8 cellular contexts compared by ENCODE assay signal in the genomic region with DNA sequence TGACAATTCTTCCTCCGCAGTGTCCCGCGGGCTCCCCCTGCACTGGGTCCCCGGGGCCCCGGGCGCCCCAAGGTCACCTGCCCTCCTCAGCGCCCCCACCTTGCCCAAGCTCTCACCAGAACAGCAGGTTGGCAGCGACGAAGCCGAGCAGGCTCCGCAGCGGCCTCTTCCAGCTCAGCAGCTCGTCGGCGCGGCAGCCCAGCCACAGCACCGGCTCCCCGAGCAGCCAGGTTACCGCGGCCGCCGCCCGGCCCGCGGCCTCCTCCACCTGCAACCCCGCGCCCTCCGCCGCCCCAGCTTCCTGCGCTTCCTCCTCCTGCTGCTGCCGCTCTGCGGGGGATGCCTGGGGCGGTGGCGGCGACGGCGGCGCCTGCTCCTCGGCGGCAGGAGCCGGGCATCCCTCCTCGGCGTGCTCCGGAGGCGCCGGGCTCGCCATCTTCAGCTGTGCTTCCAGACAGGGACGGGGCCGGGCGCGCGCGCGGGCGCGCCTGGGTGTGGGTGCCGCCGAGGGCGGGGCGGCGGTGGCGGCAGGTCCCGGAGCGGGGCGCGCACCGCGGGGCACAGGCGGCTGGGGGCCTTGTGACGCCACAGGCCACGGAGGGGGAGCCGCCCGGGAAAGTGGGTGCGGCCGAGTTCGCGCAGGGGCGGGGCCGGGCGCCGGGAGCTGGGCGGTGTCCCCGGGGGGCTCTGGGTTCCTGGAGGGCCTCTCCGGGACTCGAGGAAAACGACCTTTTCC. TPM values are rescaled to one million over a fixed set of nuclear protein-coding genes. Genes with fewer than 3 reads are reported as not detected.
DNase-seq lines count a peak whose midpoint lies in the region; TF ChIP-seq lines count a peak whose summit lies in the region.

A gene with protein sequence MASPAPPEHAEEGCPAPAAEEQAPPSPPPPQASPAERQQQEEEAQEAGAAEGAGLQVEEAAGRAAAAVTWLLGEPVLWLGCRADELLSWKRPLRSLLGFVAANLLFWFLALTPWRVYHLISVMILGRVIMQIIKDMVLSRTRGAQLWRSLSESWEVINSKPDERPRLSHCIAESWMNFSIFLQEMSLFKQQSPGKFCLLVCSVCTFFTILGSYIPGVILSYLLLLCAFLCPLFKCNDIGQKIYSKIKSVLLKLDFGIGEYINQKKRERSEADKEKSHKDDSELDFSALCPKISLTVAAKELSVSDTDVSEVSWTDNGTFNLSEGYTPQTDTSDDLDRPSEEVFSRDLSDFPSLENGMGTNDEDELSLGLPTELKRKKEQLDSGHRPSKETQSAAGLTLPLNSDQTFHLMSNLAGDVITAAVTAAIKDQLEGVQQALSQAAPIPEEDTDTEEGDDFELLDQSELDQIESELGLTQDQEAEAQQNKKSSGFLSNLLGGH (minus strand): TSS at position 462 of the 736 bp plus-strand sequence. CDS start 26 bp downstream, at position 436.

- H3K27me3 Mint-ChIP-seq in activated CD4-positive, alpha-beta memory T cell treated with anti-CD3 and anti-CD28 coated beads, Interleukin-2, amount 10 ng/mL, durations not matched to agents 7 days and 5 days, result peaks cover 10% of the 10 kb centered on the region

- H3K36me3 ChIP-seq in HEK293 (ENCODE audit: control insufficient read depth in 2 of 2, insufficient read depth in 1 of 2, low read length in 2 of 2), result peaks cover 0 to 4% of the 10 kb centered on the region in 2 experiments; a peak in 1 of 3 replicates

- peaks cover 25% of the 10 kb centered on the region for H3K4me1 Mint-ChIP-seq in activated CD4-positive, alpha-beta memory T cell treated with anti-CD3 and anti-CD28 coated beads, Interleukin-2, amount 10 ng/mL, durations not matched to agents 7 days and 5 days

- DNase-seq in NCI-H128 (lab: John Stamatoyannopoulos, UW; ENCODE audit: unreplicated experiment) (peak; percentile 31), mesenteric fat pad (ENCODE audit: low spot score) (no peak), OCI-M2 (lab: John Stamatoyannopoulos, UW; ENCODE audit: unreplicated experiment) (no peak)
- DNase-seq in activated CD4-positive, alpha-beta memory T cell treated with anti-CD3 and anti-CD28 coated beads, Interleukin-2, amount 10 ng/mL, durations not matched to agents 7 days and 5 days, result peak; percentile 79
- DNase-seq in effector CD4-positive, alpha-beta T cell, result peak; percentile 74
- peak; percentile 54 for DNase-seq in stimulated activated CD8-positive, alpha-beta memory T cell treated with anti-CD3 and anti-CD28 coated beads, Interleukin-15, amount 100 ng/mL, for 24 hours (ENCODE audit: low read depth)

- peak within 1 kb of the TSS; percentile 87 for H3K4me3 Mint-ChIP-seq in activated CD4-positive, alpha-beta memory T cell treated with anti-CD3 and anti-CD28 coated beads, Interleukin-2, amount 10 ng/mL, durations not matched to agents 7 days and 5 days

- CTCF ChIA-PET in HEK293 (lab: Yijun Ruan, JAX), result interaction anchor here (0.6 to 1.1 kb wide), 2 partner anchors 64 to 197 kb away, joined by 3 to 4 read pairs; no protein-coding TSS in a partner anchor
- CTCF ChIA-PET in activated CD4-positive, alpha-beta memory T cell treated with anti-CD3 and anti-CD28 coated beads, Interleukin-2, amount 10 ng/mL, durations not matched to agents 7 days and 5 days (lab: Charles Lee), result interaction anchor here (1.3 to 1.5 kb wide), 2 partner anchors 66 to 160 kb away, joined by 3 to 5 read pairs; no protein-coding TSS in a partner anchor

- no peaks in the 10 kb centered on the region for H3K9me3 Mint-ChIP-seq in activated CD4-positive, alpha-beta memory T cell treated with anti-CD3 and anti-CD28 coated beads, Interleukin-2, amount 10 ng/mL, durations not matched to agents 7 days and 5 days

- H3K4me3 ChIP-seq in GM12875 (ENCODE audit: low read depth, low read length) (peak within 1 kb of the TSS; percentile 26), HEK293 (ENCODE audit: low read depth, low read length) (peak within 1 kb of the TSS; percentile 54)

- H3K9me3 ChIP-seq in HEK293 (ENCODE audit: control insufficient read depth, insufficient read depth, low read depth, low read length), result no peaks in the 10 kb centered on the region

- H3K27ac ChIP-seq in HEK293 (ENCODE audit: extremely low read depth, low read depth, low read length), result peak within 1 kb of the TSS; percentile 64; the same call in 1 of the 2 replicates

- no peak for TF ChIP-seq CTCF in GM12875 (IDR thresholded peaks at IDR 0.05; ENCODE audit: borderline replicate concordance, insufficient read depth, low read depth, low read length)
- peak; percentile 82 for TF ChIP-seq CTCF in HEK293 (tag by site-specific recombination; IDR thresholded peaks at IDR 0.05)

- H3K27ac Mint-ChIP-seq in activated CD4-positive, alpha-beta memory T cell treated with anti-CD3 and anti-CD28 coated beads, Interleukin-2, amount 10 ng/mL, durations not matched to agents 7 days and 5 days, result peak within 1 kb of the TSS; percentile 63

- peaks cover 10% of the 10 kb centered on the region for H3K36me3 Mint-ChIP-seq in activated CD4-positive, alpha-beta memory T cell treated with anti-CD3 and anti-CD28 coated beads, Interleukin-2, amount 10 ng/mL, durations not matched to agents 7 days and 5 days (ENCODE audit: low read depth)

- POLR2A ChIA-PET in HEK293 (lab: Yijun Ruan, JAX), result interaction anchor here (0.8 to 0.9 kb wide), 2 partner anchors 9 to 16 kb away, joined by 3 to 4 read pairs; no protein-coding TSS in a partner anchor
- POLR2A ChIA-PET in activated CD4-positive, alpha-beta memory T cell treated with anti-CD3 and anti-CD28 coated beads, Interleukin-2, amount 10 ng/mL, durations not matched to agents 7 days and 5 days (lab: Charles Lee), result interaction anchor here (0.9 to 3.2 kb wide), 5 partner anchors 10 to 149 kb away, joined by 3 to 50 read pairs (median 4); no protein-coding TSS in a partner anchor

- H3K4me1 ChIP-seq in HEK293 (ENCODE audit: control insufficient read depth, insufficient read depth, low read length), result peaks cover 22% of the 10 kb centered on the region

TF ChIP-seq in HEK293, 187 proteins besides CTCF, POLR2A, EP300 and RAD21 (continues in another document):
- TF ChIP-seq SP3 (tag by site-specific recombination; IDR thresholded peaks at IDR 0.05) (peak; percentile 51; the same call in 1 of the 2 replicates), MYNN (tag by site-specific recombination; IDR thresholded peaks at IDR 0.05; ENCODE audit: borderline replicate concordance) (no peak), ZNF600 (tag by site-specific recombination; IDR thresholded peaks at IDR 0.05) (peak; percentile 32; the same call in 1 of the 2 replicates), KLF9 (tag by site-specific recombination; IDR thresholded peaks at IDR 0.05; ENCODE audit: low read depth) (peak; percentile 66), GFI1B (tag by site-specific recombination; IDR thresholded peaks at IDR 0.05) (no peak), GLIS2 (tag by site-specific recombination; IDR thresholded peaks at IDR 0.05) (peak; percentile 90), KLF7 (tag by site-specific recombination; IDR thresholded peaks at IDR 0.05; ENCODE audit: borderline replicate concordance) (peak; percentile 66; the same call in 1 of the 2 replicates), ZBTB48 (tag by site-specific recombination; IDR thresholded peaks at IDR 0.05) (no peak)
- TF ChIP-seq, protein P1, sequence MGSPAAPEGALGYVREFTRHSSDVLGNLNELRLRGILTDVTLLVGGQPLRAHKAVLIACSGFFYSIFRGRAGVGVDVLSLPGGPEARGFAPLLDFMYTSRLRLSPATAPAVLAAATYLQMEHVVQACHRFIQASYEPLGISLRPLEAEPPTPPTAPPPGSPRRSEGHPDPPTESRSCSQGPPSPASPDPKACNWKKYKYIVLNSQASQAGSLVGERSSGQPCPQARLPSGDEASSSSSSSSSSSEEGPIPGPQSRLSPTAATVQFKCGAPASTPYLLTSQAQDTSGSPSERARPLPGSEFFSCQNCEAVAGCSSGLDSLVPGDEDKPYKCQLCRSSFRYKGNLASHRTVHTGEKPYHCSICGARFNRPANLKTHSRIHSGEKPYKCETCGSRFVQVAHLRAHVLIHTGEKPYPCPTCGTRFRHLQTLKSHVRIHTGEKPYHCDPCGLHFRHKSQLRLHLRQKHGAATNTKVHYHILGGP (tag by site-specific recombination; IDR thresholded peaks at IDR 0.05), result peak; percentile 94
- TF ChIP-seq, protein P2, sequence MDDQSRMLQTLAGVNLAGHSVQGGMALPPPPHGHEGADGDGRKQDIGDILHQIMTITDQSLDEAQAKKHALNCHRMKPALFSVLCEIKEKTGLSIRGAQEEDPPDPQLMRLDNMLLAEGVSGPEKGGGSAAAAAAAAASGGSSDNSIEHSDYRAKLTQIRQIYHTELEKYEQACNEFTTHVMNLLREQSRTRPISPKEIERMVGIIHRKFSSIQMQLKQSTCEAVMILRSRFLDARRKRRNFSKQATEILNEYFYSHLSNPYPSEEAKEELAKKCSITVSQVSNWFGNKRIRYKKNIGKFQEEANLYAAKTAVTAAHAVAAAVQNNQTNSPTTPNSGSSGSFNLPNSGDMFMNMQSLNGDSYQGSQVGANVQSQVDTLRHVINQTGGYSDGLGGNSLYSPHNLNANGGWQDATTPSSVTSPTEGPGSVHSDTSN (CRISPR knock-in tag; IDR thresholded peaks at IDR 0.05), result peak; percentile 63; the same call in 1 of the 2 replicates
- TF ChIP-seq, protein P3, sequence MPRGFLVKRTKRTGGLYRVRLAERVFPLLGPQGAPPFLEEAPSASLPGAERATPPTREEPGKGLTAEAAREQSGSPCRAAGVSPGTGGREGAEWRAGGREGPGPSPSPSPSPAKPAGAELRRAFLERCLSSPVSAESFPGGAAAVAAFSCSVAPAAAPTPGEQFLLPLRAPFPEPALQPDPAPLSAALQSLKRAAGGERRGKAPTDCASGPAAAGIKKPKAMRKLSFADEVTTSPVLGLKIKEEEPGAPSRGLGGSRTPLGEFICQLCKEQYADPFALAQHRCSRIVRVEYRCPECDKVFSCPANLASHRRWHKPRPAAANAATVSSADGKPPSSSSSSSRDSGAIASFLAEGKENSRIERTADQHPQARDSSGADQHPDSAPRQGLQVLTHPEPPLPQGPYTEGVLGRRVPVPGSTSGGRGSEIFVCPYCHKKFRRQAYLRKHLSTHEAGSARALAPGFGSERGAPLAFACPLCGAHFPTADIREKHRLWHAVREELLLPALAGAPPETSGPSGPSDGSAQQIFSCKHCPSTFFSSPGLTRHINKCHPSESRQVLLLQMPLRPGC (tag by site-specific recombination; IDR thresholded peaks at IDR 0.05), result no peak

RNA-seq across cellular contexts. Expression of the gene that starts here (rescaled TPM):
- total RNA-seq in activated CD4-positive, alpha-beta memory T cell treated with anti-CD3 and anti-CD28 coated beads, Interleukin-2, amount 10 ng/mL, durations not matched to agents 7 days and 5 days, result 10 to 100 TPM; 15.1 to 17.3 TPM
- total RNA-seq in mesenteric fat pad, result 63.4 TPM

Comparison
In these comparisons a context has a peak if more than half of its experiments do, and no peak if none do; other contexts are left out.
1. DNase-seq: peak in NCI-H128 (single experiment), activated CD4-positive, alpha-beta memory T cell treated with anti-CD3 and anti-CD28 coated beads, Interleukin-2, amount 10 ng/mL, durations not matched to agents 7 days and 5 days (single experiment), effector CD4-positive, alpha-beta T cell (single experiment) and stimulated activated CD8-positive, alpha-beta memory T cell treated with anti-CD3 and anti-CD28 coated beads, Interleukin-15, amount 100 ng/mL, for 24 hours (single experiment); none in mesenteric fat pad (single experiment) and OCI-M2 (single experiment).